ENCODE assay signal across 27 cellular contexts in genomic region chrY:7720970-7721369, GRCh38.
"Had no signal": no experiment of that assay in that cellular context is flagged by ENCODE, and none has a peak within 500 bp of the region (broad histone marks: within the 10 kb centered on the region; RNA-seq: fewer than 3 reads in every experiment).

No MANE protein-coding gene starts in this region.

- H3K9me3 Mint-ChIP-seq: memory B cell; natural killer cell treated with Interleukin-12 subunit alpha and Interleukin-12 subunit beta and Interleukin-15 and Interleukin-18, amount 100 ng/mL, for 72 hours; neural crest cell had no signal

- H3K27ac Mint-ChIP-seq: memory B cell; natural killer cell treated with Interleukin-12 subunit alpha and Interleukin-12 subunit beta and Interleukin-15 and Interleukin-18, amount 100 ng/mL, for 72 hours had no signal

- H3K36me3 Mint-ChIP-seq: memory B cell; natural killer cell treated with Interleukin-12 subunit alpha and Interleukin-12 subunit beta and Interleukin-15 and Interleukin-18, amount 100 ng/mL, for 72 hours had no signal

- H3K4me3 ChIP-seq: gastroesophageal sphincter, heart left ventricle, hepatocyte, lung, pancreas, right lobe of liver, smooth muscle cell, stomach, thyroid gland, vagina had no signal

- H3K4me1 Mint-ChIP-seq: neural crest cell had no signal

- H3K4me3 Mint-ChIP-seq: memory B cell; natural killer cell treated with Interleukin-12 subunit alpha and Interleukin-12 subunit beta and Interleukin-15 and Interleukin-18, amount 100 ng/mL, for 72 hours; neural crest cell had no signal

- H3K9me3 ChIP-seq: gastroesophageal sphincter, heart left ventricle, neutrophil, pancreas, right lobe of liver, stomach, thyroid gland, vagina had no signal

- DNase-seq: dermis blood vessel endothelial cell; effector memory CD4-positive, alpha-beta T cell; foreskin fibroblast; heart left ventricle; kidney; pancreas; right lobe of liver; stimulated activated CD4-positive, alpha-beta T cell treated with anti-CD3 and anti-CD28 coated beads, Interleukin-12 subunit alpha, Interleukin-12 subunit beta, amount 100 ng/mL, for 4 hours; stimulated activated CD4-positive, alpha-beta T cell treated with anti-CD3 and anti-CD28 coated beads, Interleukin-1b, Interleukin-23, amount 100 ng/mL, for 48 hours; stimulated activated CD4-positive, alpha-beta T cell treated with anti-CD3 and anti-CD28 coated beads, Interleukin-4, amount 100 ng/mL, for 1 hour; stimulated activated CD8-positive, alpha-beta memory T cell treated with anti-CD3 and anti-CD28 coated beads, Interleukin-4, amount 100 ng/mL, for 48 hours; stimulated activated naive CD4-positive, alpha-beta T cell treated with Interleukin-2 at 50 U/mL for 16 hours; stomach; thyroid gland; trophoblast cell had no signal

- H3K27me3 ChIP-seq: gastroesophageal sphincter, heart left ventricle, hepatocyte, neutrophil, pancreas, right lobe of liver, stomach, thyroid gland, vagina had no signal

- H3K27ac ChIP-seq: gastroesophageal sphincter, heart left ventricle, hepatocyte, neutrophil, pancreas, right lobe of liver, stomach, thyroid gland, vagina had no signal

- H3K27me3 Mint-ChIP-seq: natural killer cell treated with Interleukin-12 subunit alpha and Interleukin-12 subunit beta and Interleukin-15 and Interleukin-18, amount 100 ng/mL, for 72 hours had no signal

- H3K36me3 ChIP-seq: gastroesophageal sphincter, heart left ventricle, neutrophil, pancreas, right lobe of liver, stomach, thyroid gland, vagina had no signal

- ATAC-seq: gastroesophageal sphincter; heart left ventricle; left lobe of liver; natural killer cell treated with Interleukin-12 subunit alpha and Interleukin-12 subunit beta and Interleukin-15 and Interleukin-18, amount 100 ng/mL, for 72 hours; pancreas; right lobe of liver had no signal

- FAIRE-seq: colon, endothelial cell of umbilical vein, kidney, pancreas had no signal

- H3K4me1 ChIP-seq: pancreas, right lobe of liver, thyroid gland, vagina had no signal
